Comparison of ENCODE assay signal across 8 cellular contexts in the genomic region with DNA sequence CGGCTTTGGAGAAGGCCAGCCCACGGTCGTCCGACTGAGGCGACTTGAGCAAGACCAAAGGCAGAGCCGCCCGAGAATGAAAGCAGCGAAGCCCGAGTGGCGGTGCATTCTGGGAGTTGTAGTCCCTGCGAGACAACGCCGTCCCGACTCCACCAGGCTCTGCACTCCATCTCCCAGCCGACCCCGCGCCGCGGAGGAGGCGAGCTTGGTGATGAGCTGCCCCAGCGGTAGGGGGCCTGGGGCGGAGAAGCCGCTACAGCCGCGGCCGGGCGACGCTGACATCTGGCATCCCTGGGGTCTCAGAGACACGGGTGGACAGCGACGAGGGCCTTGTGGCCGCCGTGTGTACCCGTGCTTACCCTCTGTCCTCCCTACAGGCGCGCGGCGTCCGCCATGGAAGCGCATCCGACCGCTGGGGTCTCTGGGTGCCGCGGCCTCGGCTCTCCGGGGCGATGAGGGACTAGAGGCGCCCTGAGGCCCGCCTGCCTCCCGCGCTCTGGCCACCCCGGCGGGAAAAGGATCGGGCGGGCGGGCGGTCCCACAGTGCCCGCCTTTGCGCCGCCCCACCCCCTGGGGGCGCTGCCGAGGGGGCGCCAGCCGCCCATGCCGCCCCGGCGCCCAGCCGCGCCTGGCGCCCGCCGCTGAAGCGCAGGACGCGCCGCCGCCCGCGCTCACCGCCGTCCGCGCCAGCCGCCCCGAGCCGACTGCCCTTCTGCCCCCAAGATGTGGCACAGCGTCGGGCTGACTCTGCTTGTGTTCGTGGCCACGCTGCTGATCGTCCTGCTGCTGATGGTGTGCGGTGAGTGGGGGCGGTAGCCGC. TPM values are rescaled to one million over a fixed set of nuclear protein-coding genes. Genes with fewer than 3 reads are reported as not detected.
DNase-seq lines count a peak whose midpoint lies in the region; ATAC-seq and TF ChIP-seq lines count a peak whose summit lies in the region.

TSS of gene SMIM13 (plus strand) at position 244 of the 820 bp plus-strand sequence. CDS start at position 724, 480 bp downstream.

- H3K36me3 ChIP-seq in Caco-2 (ENCODE audit: control insufficient read depth, insufficient read depth, low read length), result no peaks in the 10 kb centered on the region
- no peaks in the 10 kb centered on the region for H3K36me3 ChIP-seq in effector memory CD4-positive, alpha-beta T cell (ENCODE audit: control insufficient read depth, insufficient read depth, low read length)

- ATAC-seq in GM21360 (IDR thresholded peaks at IDR 0.05; ENCODE audit: unreplicated experiment), result peak; percentile 84

- CTCF ChIA-PET in Caco-2 (lab: Charles Lee), result interaction anchor here (0.6 to 1.2 kb wide), 6 partner anchors 18 to 482 kb away, joined by 3 to 7 read pairs (median 4); partner anchors contain the start of gene ERVFRD-1
- CTCF ChIA-PET in activated CD8-positive, alpha-beta memory T cell treated with anti-CD3 and anti-CD28 coated beads for 36 hours (lab: Charles Lee), result no interaction called here

- no peaks in the 10 kb centered on the region for H3K27me3 Mint-ChIP-seq in Caco-2 (ENCODE audit: insufficient read depth, unreplicated experiment)

- H3K27me3 ChIP-seq in Caco-2 (replicated peaks; ENCODE audit: control insufficient read depth, insufficient read depth, low read length), result no peaks in the 10 kb centered on the region
- H3K27me3 ChIP-seq in effector memory CD4-positive, alpha-beta T cell (replicated peaks; ENCODE audit: control insufficient read depth, insufficient read depth, low read length, poor library complexity, severe bottlenecking), result no peaks in the 10 kb centered on the region

- peak within 1 kb of the TSS; percentile 91 for H3K4me3 Mint-ChIP-seq in Caco-2 (ENCODE audit: unreplicated experiment)

- H3K27ac Mint-ChIP-seq in Caco-2 (ENCODE audit: unreplicated experiment), result peak within 1 kb of the TSS; percentile 97

- POLR2A ChIA-PET in Caco-2 (lab: Charles Lee), result interaction anchor here (0.5 to 1.0 kb wide), 5 partner anchors 13 to 408 kb away, joined by 3 to 5 read pairs (median 3); partner anchors contain the start of gene ERVFRD-1
- POLR2A ChIA-PET in activated CD8-positive, alpha-beta memory T cell treated with anti-CD3 and anti-CD28 coated beads for 36 hours (lab: Charles Lee), result interaction anchor here (0.5 to 0.9 kb wide), 2 partner anchors 255 to 680 kb away, joined by 4 to 9 read pairs; partner anchors contain the start of gene MAK

- H3K36me3 Mint-ChIP-seq in Caco-2 (ENCODE audit: insufficient read depth, unreplicated experiment), result peaks cover 11% of the 10 kb centered on the region

- peaks cover 29% of the 10 kb centered on the region for H3K4me1 ChIP-seq in Caco-2
- H3K4me1 ChIP-seq in effector memory CD4-positive, alpha-beta T cell (ENCODE audit: control insufficient read depth, insufficient read depth, low read length, poor library complexity, severe bottlenecking), result peaks cover 10% of the 10 kb centered on the region

- no peaks in the 10 kb centered on the region for H3K9me3 Mint-ChIP-seq in Caco-2 (ENCODE audit: unreplicated experiment)

- peaks cover 29% of the 10 kb centered on the region for H3K4me1 Mint-ChIP-seq in Caco-2 (ENCODE audit: low read depth, unreplicated experiment)

- peak within 1 kb of the TSS; percentile 92 for H3K27ac ChIP-seq in effector memory CD4-positive, alpha-beta T cell (ENCODE audit: insufficient read depth, low read length, poor library complexity, severe bottlenecking)

- peak; percentile 97 for DNase-seq in Caco-2
- DNase-seq in HT1080 (ENCODE audit: low read depth), result peak; percentile 98
- peak; percentile 93 to 97 for DNase-seq in NOMO-1 (lab: John Stamatoyannopoulos, UW; ENCODE audit: unreplicated experiment in 2 of 2)
- DNase-seq in effector memory CD4-positive, alpha-beta T cell, result peak; percentile 84 to 91 (median 89)
- DNase-seq in medulla oblongata (ENCODE audit: extremely low spot score), result peak; percentile 99
- DNase-seq in stimulated activated CD8-positive, alpha-beta memory T cell treated with anti-CD3 and anti-CD28 coated beads, Interleukin-12 subunit alpha, Interleukin-12 subunit beta, amount 100 ng/mL, for 1 hour (ENCODE audit: low read depth), result peak; percentile 91

- peak within 1 kb of the TSS; percentile 100 for H3K4me3 ChIP-seq in Caco-2 (ENCODE audit: low read depth, low read length)
- H3K4me3 ChIP-seq in effector memory CD4-positive, alpha-beta T cell (ENCODE audit: insufficient read depth, low read depth, low read length, poor library complexity, severe bottlenecking), result peak within 1 kb of the TSS; percentile 97

- no peaks in the 10 kb centered on the region for H3K9me3 ChIP-seq in Caco-2
- H3K9me3 ChIP-seq in effector memory CD4-positive, alpha-beta T cell (ENCODE audit: control insufficient read depth, low read length), result no peaks in the 10 kb centered on the region

- intact Hi-C loops in Caco-2 (cut with micrococcal nuclease; ENCODE audit: unreplicated experiment), result loop anchor here (1.0 to 2.0 kb wide), 2 partner anchors 18 to 49 kb away; partner anchors contain the start of gene ERVFRD-1

- BruUV-seq in Caco-2 (replicated peaks; lab: Mats Ljungman, UMichigan), result no TSS peak

- TF ChIP-seq CTCF in Caco-2 (IDR thresholded peaks at IDR 0.05; ENCODE audit: insufficient read depth in 1 of 2, low read depth in 1 of 2, low read length in 1 of 2, severe bottlenecking in 1 of 2, unreplicated experiment in 1 of 2), result peak in 1 of 2 experiments; percentile 47

RNA-seq across cellular contexts. Expression of gene SMIM13, which starts in this region (rescaled TPM):
- 16.3 and 18.8 TPM in 2 replicates for total RNA-seq in Caco-2 (2022)
- total RNA-seq in HT1080 (2014; rRNA removed; shearing (Covaris generic)), result 8.6 and 17.7 TPM in 2 replicates
- polyA plus RNA-seq in HT1080 (2015; cell fraction: cytosol; rRNA removed), result 11.2 and 11.7 TPM in 2 replicates
- 6.0 and 7.0 TPM in 2 replicates for polyA plus RNA-seq in HT1080 (2015; cell fraction: nucleus; rRNA removed)
- 10 to 100 TPM; 17.9 to 18.1 TPM for total RNA-seq in activated CD8-positive, alpha-beta memory T cell treated with anti-CD3 and anti-CD28 coated beads for 36 hours

Comparison
In these comparisons a context has a peak if more than half of its experiments do, and no peak if none do; other contexts are left out.
1. Peak in every context shown above with its lines: DNase-seq, ATAC-seq, H3K4me3 ChIP-seq and H3K27ac ChIP-seq.